In genomic region chr3:37546876-37547275, GRCh38 we compare ENCODE assay signal across 8 cellular contexts.
DNase-seq lines count a peak whose midpoint lies in the region; ATAC-seq and TF ChIP-seq lines count a peak whose summit lies in the region.

No MANE protein-coding gene starts in this region.

- ATAC-seq in esophagus mucosa (peak; percentile 78), HG03521 (IDR thresholded peaks at IDR 0.05; ENCODE audit: unreplicated experiment) (no peak)

- DNase-seq in NCI-H2171 treated with DMSO at 0.1 percent for 48 hours (lab: John Stamatoyannopoulos, UW), result peak; percentile 35
- DNase-seq in NCI-H2171 (lab: John Stamatoyannopoulos, UW), result no peak
- peak; percentile 16 for DNase-seq in NAMALWA (ENCODE audit: low spot score)
- DNase-seq in retinal pigment epithelial cell (ENCODE audit: low read depth), result no peak
- DNase-seq in DMS79 treated with DMSO at 0.1 percent for 48 hours (lab: John Stamatoyannopoulos, UW), result no peak
- DNase-seq in germinal center (ENCODE audit: low spot score), result no peak

- H3K4me3 ChIP-seq in retinal pigment epithelial cell (ENCODE audit: low read length), result no peak overlapping the region

- peak; percentile 23 for TF ChIP-seq CTCF in retinal pigment epithelial cell (conservative IDR thresholded peaks at IDR 0.05; ENCODE audit: low read depth, low read length)

Comparison
In these comparisons a context has a peak if more than half of its experiments do, and no peak if none do; other contexts are left out.
1. DNase-seq: peak in NCI-H2171 treated with DMSO at 0.1 percent for 48 hours (single experiment) and NAMALWA (single experiment); none in NCI-H2171 (single experiment), retinal pigment epithelial cell (single experiment), DMS79 treated with DMSO at 0.1 percent for 48 hours (single experiment) and germinal center (single experiment).